Comparison of ENCODE assay signal across 9 cellular contexts in the genomic region with DNA sequence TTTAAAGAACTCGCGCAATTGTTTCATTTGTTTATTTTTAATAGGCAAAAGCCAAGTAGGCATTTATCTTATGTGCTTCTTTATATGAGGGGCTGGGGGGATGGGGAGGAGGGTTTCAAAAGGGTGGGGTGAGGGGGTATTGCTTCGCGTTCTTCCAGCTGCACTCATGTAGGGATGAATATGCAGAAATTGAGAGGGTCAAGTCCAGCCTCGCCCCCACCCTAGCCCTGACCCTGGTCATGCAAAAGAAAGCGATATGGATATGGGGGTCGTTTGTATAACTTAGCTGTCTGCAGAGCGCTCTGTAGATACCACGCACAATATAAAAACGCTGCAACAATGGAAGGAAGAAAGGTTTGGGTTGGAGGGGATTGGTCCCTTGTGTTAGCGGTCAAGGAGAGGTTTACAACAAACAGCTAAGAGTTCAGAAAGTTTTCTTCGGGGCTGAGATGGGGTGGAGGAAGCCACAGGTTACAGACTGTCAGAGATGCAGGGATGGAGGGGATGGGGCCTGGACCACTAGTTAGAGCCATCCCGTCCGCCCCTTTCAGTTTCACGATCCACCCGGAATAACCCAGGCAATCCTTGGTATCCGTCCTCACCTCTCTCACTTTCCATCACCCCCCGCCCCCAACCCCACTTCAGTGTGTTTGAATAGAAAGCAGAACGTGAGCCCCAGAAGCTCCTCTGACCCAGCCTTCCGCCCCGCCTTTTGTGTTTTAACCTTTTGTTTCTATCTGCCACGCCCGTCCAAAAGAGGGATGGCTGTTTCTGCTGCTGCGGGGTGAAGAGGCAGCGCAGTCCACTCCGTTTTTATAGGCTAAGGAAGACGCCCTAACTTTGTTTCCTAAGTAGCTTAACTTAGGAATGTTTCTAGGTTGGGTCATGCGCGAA.
DNase-seq lines count a peak whose midpoint lies in the region; ATAC-seq and TF ChIP-seq lines count a peak whose summit lies in the region.
"Had no signal": no experiment of that assay in that cellular context is flagged by ENCODE, and none has a peak within 500 bp of the region (broad histone marks: within the 10 kb centered on the region; RNA-seq: fewer than 3 reads in every experiment).

No MANE protein-coding gene starts in this region.

- no peaks in the 10 kb centered on the region for H3K36me3 Mint-ChIP-seq in activated naive CD4-positive, alpha-beta T cell treated with anti-CD3 and anti-CD28 coated beads, Interleukin-2, amount 50 U/mL, for 24 hours
- no peaks in the 10 kb centered on the region for H3K36me3 Mint-ChIP-seq in activated naive CD4-positive, alpha-beta T cell treated with anti-CD3 and anti-CD28 coated beads, Interleukin-2, amount 10 ng/mL, durations not matched to agents 7 days and 5 days

- H3K4me1 ChIP-seq in lung (ENCODE audit: control insufficient read depth in 2 of 2, insufficient read depth in 2 of 2, low read length in 2 of 2) (peaks cover 0 to 9% of the 10 kb centered on the region in 2 donors), tibial nerve (peaks cover 0 to 34% (median 2%) of the 10 kb centered on the region in 4 donors)

- peaks cover 22% of the 10 kb centered on the region for H3K4me1 Mint-ChIP-seq in activated naive CD4-positive, alpha-beta T cell treated with anti-CD3 and anti-CD28 coated beads, Interleukin-2, amount 50 U/mL, for 24 hours
- H3K4me1 Mint-ChIP-seq in activated naive CD4-positive, alpha-beta T cell treated with anti-CD3 and anti-CD28 coated beads, Interleukin-2, amount 10 ng/mL, durations not matched to agents 7 days and 5 days: peaks cover 20% of the 10 kb centered on the region

- no peak for ATAC-seq in lung (ENCODE audit: insufficient read depth, low FRiP score)
- ATAC-seq in esophagus mucosa: no peak
- no peak for ATAC-seq in HG03520 (IDR thresholded peaks at IDR 0.05; ENCODE audit: unreplicated experiment)

- H3K9me3 Mint-ChIP-seq in activated naive CD4-positive, alpha-beta T cell treated with anti-CD3 and anti-CD28 coated beads, Interleukin-2, amount 50 U/mL, for 24 hours: peaks cover 5% of the 10 kb centered on the region
- H3K9me3 Mint-ChIP-seq in activated naive CD4-positive, alpha-beta T cell treated with anti-CD3 and anti-CD28 coated beads, Interleukin-2, amount 10 ng/mL, durations not matched to agents 7 days and 5 days: no peaks in the 10 kb centered on the region

- no peak overlapping the region for H3K27ac Mint-ChIP-seq in activated naive CD4-positive, alpha-beta T cell treated with anti-CD3 and anti-CD28 coated beads, Interleukin-2, amount 50 U/mL, for 24 hours
- no peak overlapping the region for H3K27ac Mint-ChIP-seq in activated naive CD4-positive, alpha-beta T cell treated with anti-CD3 and anti-CD28 coated beads, Interleukin-2, amount 10 ng/mL, durations not matched to agents 7 days and 5 days

- H3K9me3 ChIP-seq in lung (ENCODE audit: control insufficient read depth in 2 of 2, insufficient read depth in 1 of 2, low read length in 1 of 2) (no peaks in the 10 kb centered on the region), tibial nerve (no peaks in the 10 kb centered on the region)

- TF ChIP-seq CTCF in astrocyte of the spinal cord (IDR thresholded peaks at IDR 0.05; ENCODE audit: low read depth, low read length) (no peak), lung (IDR thresholded peaks at IDR 0.05; ENCODE audit: control extremely low read depth, extremely low read depth) (no peak), tibial nerve (IDR thresholded peaks at IDR 0.05) (no peak)

- TF ChIP-seq POLR2A in tibial nerve (IDR thresholded peaks at IDR 0.05): no peak

- no peaks in the 10 kb centered on the region for H3K36me3 ChIP-seq in lung (ENCODE audit: control insufficient read depth in 2 of 2, insufficient read depth in 2 of 2, low read length in 2 of 2)
- H3K36me3 ChIP-seq in tibial nerve: no peaks in the 10 kb centered on the region

- H3K4me3 Mint-ChIP-seq in activated naive CD4-positive, alpha-beta T cell treated with anti-CD3 and anti-CD28 coated beads, Interleukin-2, amount 50 U/mL, for 24 hours: peak overlapping the region; percentile 44
- H3K4me3 Mint-ChIP-seq in activated naive CD4-positive, alpha-beta T cell treated with anti-CD3 and anti-CD28 coated beads, Interleukin-2, amount 10 ng/mL, durations not matched to agents 7 days and 5 days: no peak overlapping the region

- WGBS in lung, 2 donors: 3 to 6% methylated on average over 28 to 29 of the region's 29 CpGs
- WGBS in tibial nerve, 2 donors: 11 to 12% methylated on average over 29 of the region's 29 CpGs

- TF ChIP-seq EP300 in tibial nerve (IDR thresholded peaks at IDR 0.05): no peak

- CTCF ChIA-PET in activated naive CD4-positive, alpha-beta T cell treated with anti-CD3 and anti-CD28 coated beads, Interleukin-2, amount 10 ng/mL, durations not matched to agents 7 days and 5 days (lab: Charles Lee): no interaction called here

- in situ Hi-C loops in astrocyte of the spinal cord (cut with HindIII; ENCODE audit: low sequenced_read_pairs): no loop called here

- H3K4me3 ChIP-seq in astrocyte of the spinal cord (ENCODE audit: low read depth, low read length): peak overlapping the region; percentile 64
- peak overlapping the region; percentile 42 for H3K4me3 ChIP-seq in lung
- H3K4me3 ChIP-seq in tibial nerve: peak overlapping the region; percentile 39 to 68 (median 48)

- no peak for DNase-seq in activated naive CD4-positive, alpha-beta T cell treated with anti-CD3 and anti-CD28 coated beads, Interleukin-2, amount 10 ng/mL, durations not matched to agents 7 days and 5 days
- no peak for DNase-seq in astrocyte of the spinal cord (ENCODE audit: low read depth, low spot score)
- DNase-seq in lung (ENCODE audit: low spot score): no peak
- DNase-seq in tibial nerve (ENCODE audit: low spot score in 2 of 2): no peak
- no peak for DNase-seq in stimulated activated CD4-positive, alpha-beta T cell treated with anti-CD3 and anti-CD28 coated beads, Interleukin-2, amount 100 ng/mL, for 24 hours
- DNase-seq: effector CD8-positive, alpha-beta T cell had no signal

- peaks cover 46% of the 10 kb centered on the region for H3K27me3 Mint-ChIP-seq in activated naive CD4-positive, alpha-beta T cell treated with anti-CD3 and anti-CD28 coated beads, Interleukin-2, amount 50 U/mL, for 24 hours
- H3K27me3 Mint-ChIP-seq in activated naive CD4-positive, alpha-beta T cell treated with anti-CD3 and anti-CD28 coated beads, Interleukin-2, amount 10 ng/mL, durations not matched to agents 7 days and 5 days: peaks cover 64% of the 10 kb centered on the region

- H3K27ac ChIP-seq in lung (ENCODE audit: low read depth in 1 of 2, low read length in 1 of 2) (peak overlapping the region in 1 of 2 donors; percentile 46), tibial nerve (peak overlapping the region in 3 of 4 donors; percentile 38 to 76 (median 68))

- no peaks in the 10 kb centered on the region for H3K27me3 ChIP-seq in lung (ENCODE audit: control insufficient read depth, insufficient read depth)
- H3K27me3 ChIP-seq in tibial nerve: peaks cover 0 to 29% of the 10 kb centered on the region in 2 donors
